ENCODE assay signal across 8 cellular contexts in the genomic region with DNA sequence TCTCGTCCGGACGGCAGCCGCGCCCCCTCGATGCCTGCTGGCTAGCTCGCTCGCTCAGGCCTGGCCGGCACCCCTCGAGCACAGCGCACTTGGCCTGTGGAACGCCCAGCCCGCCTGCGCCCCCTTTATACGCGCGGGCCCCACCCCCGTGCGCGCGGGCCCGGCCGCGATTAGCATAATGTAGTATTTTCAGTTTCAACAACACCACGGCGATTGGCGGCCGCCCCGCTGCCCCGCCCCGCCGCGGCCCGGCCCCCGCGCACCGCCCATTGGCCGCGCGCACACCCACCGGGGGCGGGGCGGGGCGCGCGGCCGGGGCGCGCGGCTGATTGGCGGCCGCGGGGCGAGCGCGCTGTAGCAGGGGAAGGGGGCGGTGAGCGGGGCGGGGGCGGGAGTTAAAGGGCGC. TPM values are rescaled to one million over a fixed set of nuclear protein-coding genes. Genes with fewer than 3 reads are reported as not detected.
A peak's percentile ranks its signal among the peaks of the same experiment; 100 is the strongest.
DNase-seq lines count a peak whose midpoint lies in the region; ATAC-seq and TF ChIP-seq lines count a peak whose summit lies in the region.

A gene (minus strand): TSS at position 100 of the 406 bp plus-strand sequence. CDS start 319 bp downstream, outside the sequence.

- H3K18ac ChIP-seq in neuronal stem cell (ENCODE audit: low read length) = peak within 1 kb of the TSS; percentile 100

- peak within 1 kb of the TSS; percentile 40 for H3K14ac ChIP-seq in neuronal stem cell (ENCODE audit: low read length)

- peaks cover 7% of the 10 kb centered on the region for H3K79me1 ChIP-seq in neuronal stem cell (ENCODE audit: low read depth, low read length)

- H4K91ac ChIP-seq in neuronal stem cell (ENCODE audit: low read depth, low read length, poor library complexity) = peak within 1 kb of the TSS; percentile 38

- H3K23ac ChIP-seq in neuronal stem cell (ENCODE audit: low read depth, low read length, poor library complexity) = peak within 1 kb of the TSS; percentile 100

- no peak for TF ChIP-seq CTCF in RWPE2 (IDR thresholded peaks at IDR 0.05; ENCODE audit: poor library complexity, severe bottlenecking)

- H3K4me2 ChIP-seq in neuronal stem cell (ENCODE audit: insufficient read depth, low read length, poor library complexity, severe bottlenecking) = peak within 1 kb of the TSS; percentile 99

- peak; percentile 61 for DNase-seq in COR-L47 (lab: John Stamatoyannopoulos, UW)
- no peak for DNase-seq in RWPE2 (ENCODE audit: low spot score)
- peak; percentile 36 to 83 (median 66) for DNase-seq in activated naive CD4-positive, alpha-beta T cell (lab: John Stamatoyannopoulos, UW)
- DNase-seq in foreskin melanocyte = peak; percentile 68
- DNase-seq in neuronal stem cell (ENCODE audit: low spot score) = peak; percentile 91

- H3K36me3 ChIP-seq in HUES64 (ENCODE audit: insufficient read depth, low read length) (no peaks in the 10 kb centered on the region), RWPE2 (ENCODE audit: low read depth) (no peaks in the 10 kb centered on the region), neuronal stem cell (replicated peaks in 1 of 2; ENCODE audit: control insufficient read depth in 2 of 2, insufficient read depth in 2 of 2, low read length in 2 of 2) (peaks cover 0 to 7% of the 10 kb centered on the region in 2 donors), subcutaneous abdominal adipose tissue (ENCODE audit: control insufficient read depth in 5 of 5, insufficient read depth in 5 of 5, low read length in 5 of 5) (peaks cover 0 to 5% (median 0%) of the 10 kb centered on the region in 5 donors)

- H2AK5ac ChIP-seq in neuronal stem cell (ENCODE audit: low read depth, low read length) = peak within 1 kb of the TSS; percentile 100

- H2BK120ac ChIP-seq in neuronal stem cell (ENCODE audit: low read depth, low read length) = peak within 1 kb of the TSS; percentile 67

- H3K9ac ChIP-seq in HUES64 (ENCODE audit: low read depth, low read length) = peak within 1 kb of the TSS; percentile 46
- peak within 1 kb of the TSS; percentile 98 for H3K9ac ChIP-seq in neuronal stem cell (ENCODE audit: low read depth, low read length, poor library complexity)
- peak within 1 kb of the TSS in 4 of 5 donors; percentile 33 to 82 (median 70) for H3K9ac ChIP-seq in subcutaneous abdominal adipose tissue (ENCODE audit: low read length in 5 of 5)

- peak within 1 kb of the TSS; percentile 66 for H3K4me3 ChIP-seq in HUES64 (ENCODE audit: low read length)
- H3K4me3 ChIP-seq in RWPE2 (ENCODE audit: severe bottlenecking) = peak within 1 kb of the TSS; percentile 74
- H3K4me3 ChIP-seq in neuronal stem cell (ENCODE audit: low read length in 2 of 2) = peak within 1 kb of the TSS; percentile 75 to 89
- peak within 1 kb of the TSS in 4 of 5 donors; percentile 76 to 88 (median 84) for H3K4me3 ChIP-seq in subcutaneous abdominal adipose tissue (ENCODE audit: low read depth in 1 of 5, low read length in 5 of 5)

- peak within 1 kb of the TSS; percentile 83 for H2AFZ ChIP-seq in neuronal stem cell (ENCODE audit: low read length)

- peaks cover 27% of the 10 kb centered on the region for H3K4me1 ChIP-seq in HUES64 (ENCODE audit: insufficient read depth, low read length)
- peaks cover 6% of the 10 kb centered on the region for H3K4me1 ChIP-seq in RWPE2 (ENCODE audit: insufficient read depth, poor library complexity, severe bottlenecking)
- H3K4me1 ChIP-seq in neuronal stem cell (ENCODE audit: control insufficient read depth in 2 of 2, insufficient read depth in 1 of 2, low read depth in 1 of 2, low read length in 2 of 2) = peaks cover 19 to 22% of the 10 kb centered on the region in 2 donors
- peaks cover 0 to 55% (median 49%) of the 10 kb centered on the region in 5 donors for H3K4me1 ChIP-seq in subcutaneous abdominal adipose tissue (ENCODE audit: control insufficient read depth in 5 of 5, insufficient read depth in 5 of 5, low read length in 5 of 5)

- H3K9me3 ChIP-seq in HUES64 (ENCODE audit: insufficient read depth, low read depth, low read length) (no peaks in the 10 kb centered on the region), RWPE2 (ENCODE audit: severe bottlenecking) (no peaks in the 10 kb centered on the region), neuronal stem cell (replicated peaks in 1 of 2; ENCODE audit: control insufficient read depth in 2 of 2, insufficient read depth in 1 of 2, low read depth in 1 of 2, low read length in 2 of 2) (no peaks in the 10 kb centered on the region), subcutaneous abdominal adipose tissue (ENCODE audit: control insufficient read depth in 5 of 5, low read length in 5 of 5) (no peaks in the 10 kb centered on the region)

- H3K27ac ChIP-seq in HUES64 (ENCODE audit: low read depth, low read length) (no peak within 1 kb of the TSS; the same call in 1 of the 2 replicates), RWPE2 (ENCODE audit: poor library complexity, severe bottlenecking) (peak within 1 kb of the TSS; percentile 15), neuronal stem cell (replicated peaks; ENCODE audit: low read length) (peak within 1 kb of the TSS; percentile 66), subcutaneous abdominal adipose tissue (ENCODE audit: low read depth, low read length) (peak within 1 kb of the TSS; percentile 65)

- H3K27me3 ChIP-seq in HUES64 (ENCODE audit: insufficient read depth, low read length) (peaks cover 71% of the 10 kb centered on the region), RWPE2 (ENCODE audit: insufficient read depth, poor library complexity, severe bottlenecking) (no peaks in the 10 kb centered on the region), neuronal stem cell (ENCODE audit: control insufficient read depth in 3 of 3, insufficient read depth in 3 of 3, low read depth in 1 of 3, low read length in 3 of 3) (peaks cover 0 to 40% (median 2%) of the 10 kb centered on the region in 3 experiments), subcutaneous abdominal adipose tissue (ENCODE audit: control insufficient read depth in 5 of 5, insufficient read depth in 4 of 5, low read length in 5 of 5) (no peaks in the 10 kb centered on the region)

- WGBS in HUES64 = 1% methylated on average over 52 of the region's 61 CpGs
- WGBS in neuronal stem cell (ENCODE audit: extremely low coverage in 2 of 2, insufficient read length in 2 of 2, insufficient replicate concordance in 1 of 2), 2 donors = no CpG with 5 or more reads among the region's 61 CpGs

- peak within 1 kb of the TSS; percentile 98 for H2BK5ac ChIP-seq in neuronal stem cell (ENCODE audit: low read length)

- peak within 1 kb of the TSS; percentile 97 for H2BK15ac ChIP-seq in neuronal stem cell (ENCODE audit: low read length)

- ATAC-seq in GM21515 (IDR thresholded peaks at IDR 0.05; ENCODE audit: unreplicated experiment) (peak; percentile 67), RWPE2 (ENCODE audit: low read depth) (peak; percentile 55)

- peak within 1 kb of the TSS; percentile 97 for H2BK12ac ChIP-seq in neuronal stem cell (ENCODE audit: low read length)

- H3K4ac ChIP-seq in neuronal stem cell (ENCODE audit: low read length) = peak within 1 kb of the TSS; percentile 79

- peak within 1 kb of the TSS; percentile 72 for H4K8ac ChIP-seq in neuronal stem cell (ENCODE audit: low read depth, low read length)

RNA-seq across cellular contexts. Expression of the gene that starts here (rescaled TPM):
- 18.6 TPM for polyA plus RNA-seq in HUES64 (2013, experiment 1 of 2)
- 31.3 TPM for polyA plus RNA-seq in HUES64 (2013, experiment 2 of 2)
- 45.4 TPM for polyA plus RNA-seq in neuronal stem cell (2013, experiment 1 of 2)
- 48.3 TPM for polyA plus RNA-seq in neuronal stem cell (2013, experiment 2 of 2)

Comparison
In these comparisons a context has a peak if more than half of its experiments do, and no peak if none do; other contexts are left out.
1. H3K9ac ChIP-seq: peak in every context shown above with its lines; median percentile 98 in neuronal stem cell; 70 in subcutaneous abdominal adipose tissue; 46 in HUES64.